In genomic region chr5:1463326-1464095, GRCh38 we compare ENCODE assay signal across 21 cellular contexts. TPM values are rescaled to one million over a fixed set of nuclear protein-coding genes. Genes with fewer than 3 reads are reported as not detected.
DNase-seq lines count a peak whose midpoint lies in the region; ATAC-seq, FAIRE-seq and TF ChIP-seq lines count a peak whose summit lies in the region.
"Had no signal": no experiment of that assay in that cellular context is flagged by ENCODE, and none has a peak within 500 bp of the region (broad histone marks: within the 10 kb centered on the region; RNA-seq: fewer than 3 reads in every experiment).

No MANE protein-coding gene starts in this region.

- H4K20me1 ChIP-seq in HepG2 (ENCODE audit: insufficient read depth, low read length): peaks cover 6% of the 10 kb centered on the region; the same call in 1 of the 2 replicates

- peaks cover 83% of the 10 kb centered on the region for H3K36me3 Mint-ChIP-seq in activated T-cell treated with anti-CD3 and anti-CD28 coated beads, Interleukin-2, amount 50 U/mL, for 24 hours (ENCODE audit: low read depth)
- H3K36me3 Mint-ChIP-seq in activated T-cell treated with anti-CD3 and anti-CD28 coated beads, Interleukin-2, amount 50 U/mL, for 72 hours (ENCODE audit: insufficient read depth in 2 of 2): peaks cover 14 to 17% of the 10 kb centered on the region in 2 donors
- peaks cover 70% of the 10 kb centered on the region for H3K36me3 Mint-ChIP-seq in Caco-2 (ENCODE audit: insufficient read depth, unreplicated experiment)

- H3K27ac ChIP-seq in HepG2 (ENCODE audit: extremely low read length, insufficient read depth, low read length) (no peak overlapping the region), right lobe of liver (no peak overlapping the region)
- H3K27ac ChIP-seq: BLaER1 had no signal

- in situ Hi-C loops in HepG2 (cut with HindIII; ENCODE audit: extremely low pct_ligation_motif_present, low pct_unique_long_range_greater_than_20kb): no loop called here

- H3K27me3 ChIP-seq in HepG2 (ENCODE audit: control insufficient read depth in 1 of 2, insufficient read depth in 2 of 2, low read length in 2 of 2) (no peaks in the 10 kb centered on the region), right lobe of liver (no peaks in the 10 kb centered on the region), Caco-2 (replicated peaks; ENCODE audit: control insufficient read depth, insufficient read depth, low read length) (no peaks in the 10 kb centered on the region)
- H3K27me3 ChIP-seq: BLaER1 had no signal

- H3K4me1 Mint-ChIP-seq in activated T-cell treated with anti-CD3 and anti-CD28 coated beads, Interleukin-2, amount 50 U/mL, for 24 hours (ENCODE audit: low read depth): no peaks in the 10 kb centered on the region
- H3K4me1 Mint-ChIP-seq in activated T-cell treated with anti-CD3 and anti-CD28 coated beads, Interleukin-2, amount 50 U/mL, for 72 hours (ENCODE audit: low read depth): no peaks in the 10 kb centered on the region
- no peaks in the 10 kb centered on the region for H3K4me1 Mint-ChIP-seq in Caco-2 (ENCODE audit: low read depth, unreplicated experiment)
- H3K4me1 Mint-ChIP-seq: CD4-positive, alpha-beta memory T cell had no signal

- H3K4me2 ChIP-seq in HepG2 (ENCODE audit: low read depth, low read length): no peak overlapping the region
- H3K4me2 ChIP-seq: BLaER1 had no signal

- H3K4me1 ChIP-seq in HepG2 (ENCODE audit: insufficient read depth, low read length) (no peaks in the 10 kb centered on the region), right lobe of liver (no peaks in the 10 kb centered on the region), mucosa of descending colon (ENCODE audit: low read depth) (no peaks in the 10 kb centered on the region), Caco-2 (no peaks in the 10 kb centered on the region)

- H3K27me3 Mint-ChIP-seq in activated T-cell treated with anti-CD3 and anti-CD28 coated beads, Interleukin-2, amount 50 U/mL, for 24 hours: no peaks in the 10 kb centered on the region
- no peaks in the 10 kb centered on the region for H3K27me3 Mint-ChIP-seq in activated T-cell treated with anti-CD3 and anti-CD28 coated beads, Interleukin-2, amount 50 U/mL, for 72 hours (ENCODE audit: low read depth)
- no peaks in the 10 kb centered on the region for H3K27me3 Mint-ChIP-seq in Caco-2 (ENCODE audit: insufficient read depth, unreplicated experiment)
- H3K27me3 Mint-ChIP-seq: CD4-positive, alpha-beta memory T cell had no signal

- H2AFZ ChIP-seq in HepG2 (ENCODE audit: low read length): no peak overlapping the region

- TF ChIP-seq CTCF in HepG2 (CRISPR knock-in tag; IDR thresholded peaks at IDR 0.05): no peak
- TF ChIP-seq CTCF in right lobe of liver (IDR thresholded peaks at IDR 0.05): no peak
- TF ChIP-seq CTCF in mucosa of descending colon (IDR thresholded peaks at IDR 0.05): no peak
- no peak for TF ChIP-seq CTCF in Caco-2 (IDR thresholded peaks at IDR 0.05; ENCODE audit: insufficient read depth in 1 of 2, low read depth in 1 of 2, low read length in 1 of 2, severe bottlenecking in 1 of 2, unreplicated experiment in 1 of 2)

- 97% methylated on average over 32 of the region's 46 CpGs for WGBS in HepG2 (ENCODE audit: low lambda C conversion rate)
- WGBS in right lobe of liver (ENCODE audit: insufficient coverage, low coverage, low lambda C conversion rate, missing lambda C conversion rate): 99% methylated on average over 11 of the region's 46 CpGs

- CTCF ChIA-PET in HepG2 (lab: Yijun Ruan, JAX; ENCODE audit: low intra/inter-chr PET ratio, low total read pairs) (no interaction called here), Caco-2 (lab: Charles Lee) (no interaction called here)

- TF ChIP-seq POLR2A in HepG2 (IDR thresholded peaks at IDR 0.05; ENCODE audit: insufficient read depth in 1 of 2, low read depth in 2 of 2, low read length in 2 of 2): no peak
- no peak for TF ChIP-seq POLR2A in right lobe of liver (IDR thresholded peaks at IDR 0.05)

- H3K36me3 ChIP-seq in HepG2 (replicated peaks in 1 of 2; ENCODE audit: control insufficient read depth in 1 of 2, insufficient read depth in 2 of 2, low read length in 2 of 2) (peaks cover 7 to 20% of the 10 kb centered on the region in 2 experiments; a peak in 4 of 5 replicates), right lobe of liver (peaks cover 0 to 4% (median under 1%) of the 10 kb centered on the region in 4 donors), mucosa of descending colon (ENCODE audit: low read depth) (no peaks in the 10 kb centered on the region), Caco-2 (ENCODE audit: control insufficient read depth, insufficient read depth, low read length) (peaks cover 2% of the 10 kb centered on the region)

- no peak for TF ChIP-seq RAD21 in HepG2 (CRISPR knock-in tag; IDR thresholded peaks at IDR 0.05)

- H3K9me3 ChIP-seq in HepG2 (ENCODE audit: low read length) (no peaks in the 10 kb centered on the region), right lobe of liver (no peaks in the 10 kb centered on the region), mucosa of descending colon (no peaks in the 10 kb centered on the region), Caco-2 (no peaks in the 10 kb centered on the region; the same call in 1 of the 2 replicates)

- no peak overlapping the region for H3K4me3 ChIP-seq in HepG2 (replicated peaks in 1 of 3; ENCODE audit: insufficient read depth in 1 of 3, low read depth in 2 of 3, low read length in 3 of 3)
- H3K4me3 ChIP-seq in right lobe of liver: no peak overlapping the region
- H3K4me3 ChIP-seq in mucosa of descending colon: no peak overlapping the region
- no peak overlapping the region for H3K4me3 ChIP-seq in Caco-2 (ENCODE audit: low read depth, low read length)
- H3K4me3 ChIP-seq: BLaER1 had no signal

- H3K9me3 Mint-ChIP-seq in activated T-cell treated with anti-CD3 and anti-CD28 coated beads, Interleukin-2, amount 50 U/mL, for 24 hours: peaks cover 12% of the 10 kb centered on the region
- H3K9me3 Mint-ChIP-seq in activated T-cell treated with anti-CD3 and anti-CD28 coated beads, Interleukin-2, amount 50 U/mL, for 72 hours: peaks cover 7 to 11% of the 10 kb centered on the region in 2 donors
- peaks cover 2% of the 10 kb centered on the region for H3K9me3 Mint-ChIP-seq in Caco-2 (ENCODE audit: unreplicated experiment)

- H3K9ac ChIP-seq in HepG2 (ENCODE audit: insufficient read depth, low read depth, low read length): no peak overlapping the region
- H3K9ac ChIP-seq: BLaER1 had no signal

- POLR2A ChIA-PET in HepG2 (lab: Yijun Ruan, JAX) (no interaction called here), Caco-2 (lab: Charles Lee) (interaction anchor here (0.5 kb wide), 1 partner anchor 115 kb away, joined by 3 read pairs; no protein-coding TSS in a partner anchor)

- ATAC-seq in activated T-cell treated with anti-CD3 and anti-CD28 coated beads, Interleukin-2, amount 50 U/mL, for 72 hours (replicated peaks in 1 of 2): no peak
- ATAC-seq in HepG2: no peak
- ATAC-seq in right lobe of liver: no peak
- no peak for ATAC-seq in mucosa of descending colon
- no peak for ATAC-seq in HG02870 (IDR thresholded peaks at IDR 0.05; ENCODE audit: unreplicated experiment)

- no peak overlapping the region for H3K27ac Mint-ChIP-seq in activated T-cell treated with anti-CD3 and anti-CD28 coated beads, Interleukin-2, amount 50 U/mL, for 24 hours
- no peak overlapping the region for H3K27ac Mint-ChIP-seq in activated T-cell treated with anti-CD3 and anti-CD28 coated beads, Interleukin-2, amount 50 U/mL, for 72 hours
- no peak overlapping the region for H3K27ac Mint-ChIP-seq in Caco-2 (ENCODE audit: unreplicated experiment)

- TF ChIP-seq EP300 in HepG2 (IDR thresholded peaks at IDR 0.05; ENCODE audit: low read depth in 2 of 2, low read length in 2 of 2) (no peak), HepG2 (CRISPR knock-in tag; IDR thresholded peaks at IDR 0.05; ENCODE audit: borderline replicate concordance) (no peak)

- peak; percentile 22 for DNase-seq in activated T-cell treated with anti-CD3 and anti-CD28 coated beads, Interleukin-2, amount 50 U/mL, for 24 hours
- DNase-seq in activated T-cell treated with anti-CD3 and anti-CD28 coated beads, Interleukin-2, amount 50 U/mL, for 72 hours: no peak
- DNase-seq in HepG2 (ENCODE audit: low spot score) (no peak), right lobe of liver (no peak), mucosa of descending colon (peak in 2 of 3 donors; percentile 15 to 43), Caco-2 (no peak)
- no peak for DNase-seq in activated CD8-positive, alpha-beta memory T cell treated with anti-CD3 and anti-CD28 coated beads, Interleukin-2, amount 50 U/mL, for 48 hours
- DNase-seq: CD4-positive, alpha-beta memory T cell; KG1; NCI-H1105 treated with DMSO at 0.1 percent for 48 hours; NCI-H1694; NCI-H510A; NCI-H774; OCI-M1 had no signal

- BruUV-seq in HepG2 (replicated peaks; lab: Mats Ljungman, UMichigan) (no TSS peak), Caco-2 (replicated peaks; lab: Mats Ljungman, UMichigan) (no TSS peak)

- intact Hi-C loops in HepG2 (cut with micrococcal nuclease; ENCODE audit: unreplicated experiment): no loop called here
- intact Hi-C loops in right lobe of liver (cut with DNase I): no loop called here
- intact Hi-C loops in mucosa of descending colon (cut with DNase I, micrococcal nuclease): no loop called here
- intact Hi-C loops in Caco-2 (cut with micrococcal nuclease; ENCODE audit: unreplicated experiment): no loop called here

- no peak for FAIRE-seq in HepG2 (lab: Jason Lieb, UNC)
- FAIRE-seq: A204.1, D721Med, GM12891, H1 had no signal

- no peaks in the 10 kb centered on the region for H3K79me2 ChIP-seq in HepG2 (ENCODE audit: insufficient read depth, low read length)

- H3K4me3 Mint-ChIP-seq in activated T-cell treated with anti-CD3 and anti-CD28 coated beads, Interleukin-2, amount 50 U/mL, for 24 hours: no peak overlapping the region
- H3K4me3 Mint-ChIP-seq in activated T-cell treated with anti-CD3 and anti-CD28 coated beads, Interleukin-2, amount 50 U/mL, for 72 hours: no peak overlapping the region
- H3K4me3 Mint-ChIP-seq in Caco-2 (ENCODE audit: unreplicated experiment): no peak overlapping the region
- H3K4me3 Mint-ChIP-seq: CD4-positive, alpha-beta memory T cell had no signal

RNA-seq across cellular contexts. Expression of gene SLC6A3, which starts 18.3 kb away (rescaled TPM):
- not detected for total RNA-seq in activated T-cell treated with anti-CD3 and anti-CD28 coated beads, Interleukin-2, amount 50 U/mL, for 72 hours
- not detected in 2 replicates for total RNA-seq in HepG2 (2016; rRNA removed; fragmentation: Illumina TruSeq; extraction: Trizol)
- total RNA-seq in HepG2 (2016; cell fraction: cytosol; rRNA removed; fragmentation: Illumina TruSeq; extraction: Trizol; ENCODE audit: low read depth): not detected in 2 replicates
- not detected in 2 replicates for total RNA-seq in HepG2 (2016; cell fraction: insoluble cytoplasmic fraction; rRNA removed; fragmentation: Illumina TruSeq; extraction: Trizol)
- total RNA-seq in HepG2 (2016; cell fraction: membrane; rRNA removed; fragmentation: Illumina TruSeq; extraction: Trizol): not detected in 2 replicates
- total RNA-seq in HepG2 (2016; cell fraction: nucleus; rRNA removed; fragmentation: Illumina TruSeq; extraction: Trizol): not detected in 2 replicates
- 0.01 and 0.12 TPM in 2 replicates for polyA plus RNA-seq in HepG2 (2011; rRNA removed)
- 0.03 and 0.06 TPM in 2 replicates for polyA plus RNA-seq in HepG2 (2011; cell fraction: cytosol; rRNA removed)
- polyA plus RNA-seq in HepG2 (2011; cell fraction: nucleus; rRNA removed): 0.18 and 0.36 TPM in 2 replicates
- 0.15 and 0.17 TPM in 2 replicates for polyA plus RNA-seq in HepG2 (2012)
- not detected in 2 replicates for polyA plus RNA-seq in HepG2 (2016; cell fraction: cytosol; fragmentation: Illumina TruSeq; extraction: Trizol; ENCODE audit: low read depth)
- not detected in 2 replicates for polyA plus RNA-seq in HepG2 (2016; cell fraction: insoluble cytoplasmic fraction; fragmentation: Illumina TruSeq; extraction: Trizol; ENCODE audit: low read depth)
- polyA plus RNA-seq in HepG2 (2016; cell fraction: membrane; fragmentation: Illumina TruSeq; extraction: Trizol; ENCODE audit: low read depth): not detected in 2 replicates
- polyA plus RNA-seq in HepG2 (2016; cell fraction: nucleus; fragmentation: Illumina TruSeq; extraction: Trizol; ENCODE audit: insufficient read depth, low read depth): not detected in 2 replicates
- 0.12 and 0.14 TPM in 2 replicates for polyA minus RNA-seq in HepG2 (2011; rRNA and poly(A)+ RNA removed; ENCODE audit: low replicate concordance)
- polyA minus RNA-seq in HepG2 (2011; cell fraction: cytosol; rRNA and poly(A)+ RNA removed): not detected in 2 replicates
- polyA minus RNA-seq in HepG2 (2011; cell fraction: nucleus; rRNA and poly(A)+ RNA removed): 0.12 TPM in 1 of 2 replicates, not detected in the other
- not detected for total RNA-seq in right lobe of liver
- not detected for total RNA-seq in mucosa of descending colon
- not detected in 2 replicates for total RNA-seq in Caco-2 (2022)
- total RNA-seq: CD4-positive, alpha-beta memory T cell; RPMI7951 had no signal
- polyA plus RNA-seq: CD4-positive, alpha-beta memory T cell had no signal

Comparison
In these comparisons a context has a peak if more than half of its experiments do, and no peak if none do; other contexts are left out.
1. DNase-seq: peak in activated T-cell treated with anti-CD3 and anti-CD28 coated beads, Interleukin-2, amount 50 U/mL, for 24 hours (single experiment) and mucosa of descending colon (2 of 3); none in activated T-cell treated with anti-CD3 and anti-CD28 coated beads, Interleukin-2, amount 50 U/mL, for 72 hours (0 of 2), HepG2 (single experiment), right lobe of liver (0 of 3), activated CD8-positive, alpha-beta memory T cell treated with anti-CD3 and anti-CD28 coated beads, Interleukin-2, amount 50 U/mL, for 48 hours (single experiment) and Caco-2 (0 of 2).